Comparison of ENCODE assay signal across 1 cellular context in genomic region chrX:69028006-69028760, GRCh38.
TF ChIP-seq lines count a peak whose summit lies in the region.

No MANE protein-coding gene starts in this region.

TF ChIP-seq in WTC11, 78 proteins besides CTCF, POLR2A, EP300 and RAD21 (continued from another document):
- TF ChIP-seq ZSCAN18 (CRISPR knock-in tag; IDR thresholded peaks at IDR 0.05) (no peak), E2F1 (CRISPR knock-in tag; IDR thresholded peaks at IDR 0.05) (no peak), HMGXB4 (CRISPR knock-in tag; IDR thresholded peaks at IDR 0.05) (no peak), ELF4 (CRISPR knock-in tag; IDR thresholded peaks at IDR 0.05; ENCODE audit: low read depth) (no peak), ATF6 (CRISPR knock-in tag; IDR thresholded peaks at IDR 0.05) (no peak), CDX4 (CRISPR knock-in tag; IDR thresholded peaks at IDR 0.05; ENCODE audit: borderline replicate concordance) (no peak), ATF2 (CRISPR knock-in tag; IDR thresholded peaks at IDR 0.05; ENCODE audit: borderline replicate concordance, low read depth) (no peak), ZNF512 (CRISPR knock-in tag; IDR thresholded peaks at IDR 0.05; ENCODE audit: borderline replicate concordance) (no peak), USF2 (CRISPR knock-in tag; IDR thresholded peaks at IDR 0.05) (no peak)
TF ChIP-seq in WTC11: peak in this region for 0.
